Comparison of ENCODE assay signal across 28 cellular contexts in genomic region chr18:6444484-6445228, GRCh38. TPM values are rescaled to one million over a fixed set of nuclear protein-coding genes. Genes with fewer than 3 reads are reported as not detected.
"Had no signal": no experiment of that assay in that cellular context is flagged by ENCODE, and none has a peak within 500 bp of the region (broad histone marks: within the 10 kb centered on the region; RNA-seq: fewer than 3 reads in every experiment).

No MANE protein-coding gene starts in this region.

- H3K36me3 ChIP-seq: ascending aorta, SJSA1 had no signal

- H3K27ac ChIP-seq: ascending aorta, body of pancreas, KMS-11, SJSA1 had no signal

- FAIRE-seq: RCC 7860 had no signal

- DNase-seq: activated B cell treated with CpG ODN at 0.5 μM for 24 hours; activated CD4-positive, alpha-beta T cell treated with anti-CD3 and anti-CD28 coated beads for 1 hour; activated CD4-positive, alpha-beta T cell treated with anti-CD3 and anti-CD28 coated beads, Interleukin-2, amount 10 ng/mL, durations not matched to agents 24 days and 14 days; activated CD4-positive, alpha-beta T cell treated with anti-CD3 and anti-CD28 coated beads, Interleukin-2, amount 50 U/mL, for 48 hours; activated CD8-positive, alpha-beta memory T cell treated with anti-CD3 and anti-CD28 coated beads, Interleukin-2, amount 10 ng/mL, durations not matched to agents 7 days and 5 days; activated effector memory CD4-positive, alpha-beta T cell treated with anti-CD3 and anti-CD28 coated beads, Interleukin-2, amount 50 U/mL, for 16 hours; activated naive CD4-positive, alpha-beta T cell treated with Interleukin-2 at 50 U/mL for 16 hours; activated naive CD8-positive, alpha-beta T cell treated with anti-CD3 and anti-CD28 coated beads, Interleukin-2, amount 50 U/mL, for 24 hours; activated T-cell treated with anti-CD3 and anti-CD28 coated beads, Interleukin-2, amount 50 U/mL, for 4 hours; amniotic stem cell; body of pancreas; cerebellar nuclear complex; MV-4-11; NCI-H1092 treated with DMSO at 0.1 percent for 48 hours; NCI-H1417 treated with DMSO at 0.1 percent for 48 hours; NCI-H1694; NCI-H2029; NCI-H2107; NCI-H510A treated with DMSO at 0.1 percent for 48 hours; SHP77; SW 1271 had no signal

- H3K4me1 ChIP-seq: ascending aorta, body of pancreas had no signal

- H3K4me3 ChIP-seq: ascending aorta, body of pancreas, SJSA1 had no signal

- H3K27me3 ChIP-seq: ascending aorta, body of pancreas, SJSA1 had no signal

- ATAC-seq: activated CD8-positive, alpha-beta memory T cell treated with anti-CD3 and anti-CD28 coated beads, Interleukin-2, amount 10 ng/mL, durations not matched to agents 7 days and 5 days; activated naive CD4-positive, alpha-beta T cell treated with anti-CD3 and anti-CD28 coated beads, Interleukin-2, amount 50 U/mL, for 72 hours; activated naive CD8-positive, alpha-beta T cell treated with anti-CD3 and anti-CD28 coated beads, Interleukin-2, amount 50 U/mL, for 24 hours; activated T-cell treated with anti-CD3 and anti-CD28 coated beads, Interleukin-2, amount 50 U/mL, for 4 hours; body of pancreas; SK-N-SH treated with all-trans-retinoic acid at 6 μM for 48 hours had no signal

- H3K9me3 ChIP-seq: ascending aorta, body of pancreas, SJSA1 had no signal

RNA-seq across cellular contexts. Expression of gene L3MBTL4, which starts 29.9 kb away (rescaled TPM):
- total RNA-seq: ascending aorta, MCF 10A had no signal
